In genomic region chr10:18490755-18491154, GRCh38 we compare ENCODE assay signal across 27 cellular contexts.
"Had no signal": no experiment of that assay in that cellular context is flagged by ENCODE, and none has a peak within 500 bp of the region (broad histone marks: within the 10 kb centered on the region; RNA-seq: fewer than 3 reads in every experiment).

No MANE protein-coding gene starts in this region.

- H3K4me3 ChIP-seq: adrenal gland, body of pancreas, coronary artery, dorsolateral prefrontal cortex had no signal

- ATAC-seq: activated CD4-positive, CD25-positive, alpha-beta regulatory T cell treated with anti-CD3 and anti-CD28 coated beads, Interleukin-2, amount 50 U/mL, for 24 hours; activated CD8-positive, alpha-beta memory T cell treated with anti-CD3 and anti-CD28 coated beads, Interleukin-2, amount 10 ng/mL, durations not matched to agents 7 days and 5 days; activated CD8-positive, alpha-beta T cell treated with anti-CD3 and anti-CD28 coated beads, Interleukin-2, amount 10 ng/mL, durations not matched to agents 7 days and 5 days; activated naive CD8-positive, alpha-beta T cell treated with anti-CD3 and anti-CD28 coated beads, Interleukin-2, amount 50 U/mL, for 24 hours; body of pancreas; esophagus mucosa; T-helper 17 cell had no signal

- H3K27me3 ChIP-seq: adrenal gland, body of pancreas, dorsolateral prefrontal cortex had no signal

- H3K27ac ChIP-seq: adrenal gland, body of pancreas, coronary artery, dorsolateral prefrontal cortex, WERI-Rb-1 had no signal

- H3K4me1 ChIP-seq: adrenal gland, body of pancreas had no signal

- H3K9me3 ChIP-seq: adrenal gland, body of pancreas had no signal

- DNase-seq: activated B cell treated with CpG ODN at 0.5 μM for 24 hours; activated CD4-positive, alpha-beta memory T cell treated with anti-CD3 and anti-CD28 coated beads for 36 hours; activated CD4-positive, alpha-beta T cell treated with anti-CD3 and anti-CD28 coated beads for 48 hours; activated CD8-positive, alpha-beta memory T cell treated with anti-CD3 and anti-CD28 coated beads, Interleukin-2, amount 10 ng/mL, durations not matched to agents 7 days and 5 days; activated CD8-positive, alpha-beta memory T cell treated with anti-CD3 and anti-CD28 coated beads, Interleukin-2, amount 50 U/mL, for 4 hours; activated CD8-positive, alpha-beta T cell treated with anti-CD3 and anti-CD28 coated beads, Interleukin-2, amount 10 ng/mL, durations not matched to agents 7 days and 5 days; activated effector memory CD4-positive, alpha-beta T cell treated with anti-CD3 and anti-CD28 coated beads, Interleukin-2, amount 50 U/mL, for 16 hours; activated naive CD4-positive, alpha-beta T cell treated with anti-CD3 and anti-CD28 coated beads for 36 hours; activated naive CD8-positive, alpha-beta T cell treated with anti-CD3 and anti-CD28 coated beads for 36 hours; activated naive CD8-positive, alpha-beta T cell treated with anti-CD3 and anti-CD28 coated beads, Interleukin-2, amount 50 U/mL, for 24 hours; activated T-cell treated with anti-CD3 and anti-CD28 coated beads, Interleukin-2, amount 50 U/mL, for 1 hour; activated T-cell treated with anti-CD3 and anti-CD28 coated beads, Interleukin-2, amount 50 U/mL, for 48 hours; adrenal gland; amygdala; aorta; body of pancreas; dorsolateral prefrontal cortex; effector memory CD4-positive, alpha-beta T cell; endodermal cell; foreskin fibroblast; T-helper 1 cell; T-helper 17 cell; T1000; WERI-Rb-1 had no signal

- H3K36me3 ChIP-seq: adrenal gland, WERI-Rb-1 had no signal
